8 cellular contexts compared by ENCODE assay signal in genomic region chr22:22422629-22423112, GRCh38.
DNase-seq lines count a peak whose midpoint lies in the region; ATAC-seq and TF ChIP-seq lines count a peak whose summit lies in the region.

No MANE protein-coding gene starts in this region.

- CTCF ChIA-PET in PC-3 (lab: Charles Lee) = interaction anchor here (0.6 kb wide), 2 partner anchors 29 to 214 kb away, joined by 3 to 10 read pairs; no protein-coding TSS in a partner anchor

- no peaks in the 10 kb centered on the region for H3K9me3 ChIP-seq in PC-3 (ENCODE audit: low read length)

- POLR2A ChIA-PET in PC-3 (lab: Charles Lee; ENCODE audit: unreplicated experiment) = no interaction called here

- H3F3A ChIP-seq in PC-3 (ENCODE audit: low read length, unreplicated experiment) = no peaks in the 10 kb centered on the region

- TF ChIP-seq CTCF in PC-3 (conservative IDR thresholded peaks at IDR 0.05; ENCODE audit: low read depth, low read length) (peak; percentile 77), foreskin keratinocyte (conservative IDR thresholded peaks at IDR 0.05) (peak; percentile 75)

- H3K27ac ChIP-seq in PC-3 (ENCODE audit: low read length) (no peak overlapping the region), foreskin keratinocyte (no peak overlapping the region)

- H3K79me2 ChIP-seq in PC-3 (ENCODE audit: low read length) = no peaks in the 10 kb centered on the region

- no peaks in the 10 kb centered on the region for H3K4me1 ChIP-seq in PC-3 (ENCODE audit: insufficient read depth, low read length)
- no peaks in the 10 kb centered on the region for H3K4me1 ChIP-seq in foreskin keratinocyte

- peak; percentile 25 for DNase-seq in DMS114 treated with DMSO at 0.1 percent for 48 hours (lab: John Stamatoyannopoulos, UW; ENCODE audit: unreplicated experiment)
- peak; percentile 48 for DNase-seq in PC-3
- DNase-seq in activated T-cell treated with anti-CD3 and anti-CD28 coated beads, Interleukin-2, amount 50 U/mL, for 48 hours = peak; percentile 81
- peak in 1 of 2 donors; percentile 20 for DNase-seq in foreskin keratinocyte
- peak; percentile 69 for DNase-seq in pons (ENCODE audit: low spot score)

- no peak overlapping the region for H3K4me2 ChIP-seq in PC-3 (ENCODE audit: low read length)

- no TSS peak for BruUV-seq in PC-3 (replicated peaks; lab: Mats Ljungman, UMichigan)

- H3K9me2 ChIP-seq in PC-3 (replicated peaks; ENCODE audit: low read length) = no peaks in the 10 kb centered on the region

- no peak overlapping the region for H3K4me3 ChIP-seq in PC-3 (ENCODE audit: low read length)

- peak; percentile 77 for ATAC-seq in GM19468 (IDR thresholded peaks at IDR 0.05; ENCODE audit: extremely low read depth, unreplicated experiment)
- ATAC-seq in HG03571 (IDR thresholded peaks at IDR 0.05; ENCODE audit: unreplicated experiment) = peak; percentile 91
- peak; percentile 45; the same call in 1 of the 2 replicates for ATAC-seq in PC-3
- ATAC-seq in foreskin keratinocyte = peak; percentile 57
- no peak for ATAC-seq in HG02798 (IDR thresholded peaks at IDR 0.05; ENCODE audit: poor library complexity, unreplicated experiment)

- intact Hi-C loops in PC-3 (cut with micrococcal nuclease) = no loop called here

- H3K27me3 ChIP-seq in PC-3 (ENCODE audit: low read length) = peaks cover 43% of the 10 kb centered on the region
- peaks cover 28% of the 10 kb centered on the region for H3K27me3 ChIP-seq in foreskin keratinocyte

- H4K20me1 ChIP-seq in PC-3 (ENCODE audit: low read length) = no peaks in the 10 kb centered on the region

- H2AFZ ChIP-seq in PC-3 (ENCODE audit: low read length) = no peak overlapping the region

- H3K9ac ChIP-seq in PC-3 (ENCODE audit: low read length) = no peak overlapping the region

- no peaks in the 10 kb centered on the region for H3K36me3 ChIP-seq in PC-3 (ENCODE audit: low read depth, low read length)
